ENCODE assay signal across 8 cellular contexts in genomic region chr7:74173866-74174605, GRCh38. TPM values are rescaled to one million over a fixed set of nuclear protein-coding genes. Genes with fewer than 3 reads are reported as not detected.
DNase-seq lines count a peak whose midpoint lies in the region; ATAC-seq and TF ChIP-seq lines count a peak whose summit lies in the region.

TSS of gene EIF4H (plus strand) at chr7:74174356. CDS start at chr7:74174384, 28 bp downstream.

- H3K27me3 Mint-ChIP-seq in H9 (ENCODE audit: low read depth) = no peaks in the 10 kb centered on the region
- no peaks in the 10 kb centered on the region for H3K27me3 Mint-ChIP-seq in nephron (ENCODE audit: low read depth)

- H2BK12ac ChIP-seq in H9 (ENCODE audit: insufficient read length, low read depth, low read length) = peak within 1 kb of the TSS; percentile 9

- TF ChIP-seq CTCF in H9 (conservative IDR thresholded peaks at IDR 0.05) (no peak), fibroblast of the aortic adventitia (IDR thresholded peaks at IDR 0.05; ENCODE audit: insufficient read depth, low read length) (no peak), nephron (IDR thresholded peaks at IDR 0.05; ENCODE audit: unreplicated experiment in 3 of 3) (no peak)

- peaks cover 3% of the 10 kb centered on the region for H4K20me1 ChIP-seq in H9 (ENCODE audit: control insufficient read depth, insufficient read depth, insufficient read length)

- H2BK120ac ChIP-seq in H9 (ENCODE audit: low read depth, low read length, poor library complexity, severe bottlenecking) = no peak within 1 kb of the TSS

- no peaks in the 10 kb centered on the region for H3K27me3 ChIP-seq in H9 (ENCODE audit: insufficient read depth, low read length)
- no peaks in the 10 kb centered on the region for H3K27me3 ChIP-seq in MG63

- no CpG with 5 or more reads among the region's 95 CpGs for WGBS in H9 (ENCODE audit: extremely low coverage, insufficient read length, low lambda C conversion rate)

- H3K56ac ChIP-seq in H9 (ENCODE audit: insufficient read length, low read depth, low read length) = no peak within 1 kb of the TSS

- no peaks in the 10 kb centered on the region for H3K9me3 Mint-ChIP-seq in H9
- H3K9me3 Mint-ChIP-seq in nephron = no peaks in the 10 kb centered on the region

- H3K9me3 ChIP-seq in H9 (ENCODE audit: control insufficient read depth, low read depth, low read length) = no peaks in the 10 kb centered on the region
- H3K9me3 ChIP-seq in MG63 = no peaks in the 10 kb centered on the region

- no peak within 1 kb of the TSS for H4K5ac ChIP-seq in H9 (ENCODE audit: insufficient read length, low read depth, low read length)

- ATAC-seq in stimulated activated naive CD8-positive, alpha-beta T cell treated with anti-CD3 and anti-CD28 coated beads, Interleukin-15, Interleukin-2, amounts not matched to agents 100 U/mL and 50 U/mL, for 24 hours = peak; percentile 92

- no peak within 1 kb of the TSS for H2AK5ac ChIP-seq in H9 (ENCODE audit: insufficient read length, low read length)

- H3K79me1 ChIP-seq in H9 (ENCODE audit: insufficient read depth, low read depth, low read length, poor library complexity, severe bottlenecking) = no peaks in the 10 kb centered on the region

- no peak within 1 kb of the TSS for H4K8ac ChIP-seq in H9 (replicated peaks; ENCODE audit: insufficient read length, low read depth, low read length)

- peaks cover 11% of the 10 kb centered on the region for H3K23me2 ChIP-seq in H9 (ENCODE audit: insufficient read length, low read depth, low read length, poor library complexity, severe bottlenecking)

- peak within 1 kb of the TSS; percentile 96 for H3K4me2 ChIP-seq in H9 (ENCODE audit: insufficient read depth, insufficient read length, low read length)

- peak within 1 kb of the TSS; percentile 97 for H3K14ac ChIP-seq in H9 (ENCODE audit: insufficient read depth, low read length)

- H3K4ac ChIP-seq in H9 (ENCODE audit: low read depth, low read length) = peak within 1 kb of the TSS; percentile 89

- DNase-seq in ELR (ENCODE audit: low read depth) = peak; percentile 93
- DNase-seq in H9 = peak; percentile 92
- DNase-seq in MG63 = peak; percentile 87
- DNase-seq in SHP77 (lab: John Stamatoyannopoulos, UW) = peak; percentile 79 to 86
- peak; percentile 95 for DNase-seq in activated effector memory CD4-positive, alpha-beta T cell treated with Interleukin-2 at 50 U/mL for 16 hours
- DNase-seq in fibroblast of the aortic adventitia (ENCODE audit: low read depth) = peak; percentile 95
- DNase-seq in stimulated activated naive CD8-positive, alpha-beta T cell treated with anti-CD3 and anti-CD28 coated beads, Interleukin-15, Interleukin-2, amounts not matched to agents 100 U/mL and 50 U/mL, for 24 hours = peak; percentile 98

- H3K36me3 ChIP-seq in MG63 = peaks cover 26% of the 10 kb centered on the region

- H3K4me1 Mint-ChIP-seq in H9 = peaks cover 38 to 39% of the 10 kb centered on the region in 2 experiments
- H3K4me1 Mint-ChIP-seq in nephron = peaks cover 46% of the 10 kb centered on the region

- H3K18ac ChIP-seq in H9 (ENCODE audit: insufficient read length, low read depth, low read length) = peak within 1 kb of the TSS; percentile 87

- no peak within 1 kb of the TSS for H3K23ac ChIP-seq in H9 (ENCODE audit: insufficient read length, low read depth, low read length)

- H3K4me3 Mint-ChIP-seq in H9 (peak within 1 kb of the TSS; percentile 90 to 93), nephron (peak within 1 kb of the TSS; percentile 92 to 96 (median 96))

- H3K27ac Mint-ChIP-seq in H9 (peak within 1 kb of the TSS; percentile 90 to 97 (median 95)), nephron (peak within 1 kb of the TSS; percentile 87 to 97 (median 97))

- peak within 1 kb of the TSS; percentile 49 for H3K27ac ChIP-seq in H9 (ENCODE audit: insufficient read length, low read depth, low read length)

- H3K79me2 ChIP-seq in H9 (ENCODE audit: insufficient read depth, low read length) = peaks cover 44% of the 10 kb centered on the region

- H3K4me1 ChIP-seq in H9 (ENCODE audit: insufficient read depth, low read length) = no peaks in the 10 kb centered on the region; the same call in 1 of the 2 replicates

- H2BK20ac ChIP-seq in H9 (ENCODE audit: low read depth, low read length, poor library complexity, severe bottlenecking) = no peak within 1 kb of the TSS

- H3K36me3 Mint-ChIP-seq in H9 (ENCODE audit: insufficient read depth in 1 of 3, low read depth in 3 of 3) (peaks cover 20 to 26% (median 26%) of the 10 kb centered on the region in 3 experiments), nephron (ENCODE audit: low read depth) (peaks cover 17% of the 10 kb centered on the region)

- H3T11ph ChIP-seq in H9 (ENCODE audit: low read length) = no peak within 1 kb of the TSS

- no peak within 1 kb of the TSS for H2AFZ ChIP-seq in H9 (ENCODE audit: low read length)

- H2BK5ac ChIP-seq in H9 (ENCODE audit: insufficient read length, low read length) = no peak within 1 kb of the TSS

- peak within 1 kb of the TSS; percentile 90 for H4K91ac ChIP-seq in H9 (ENCODE audit: insufficient read length, low read depth, low read length)

- no peak within 1 kb of the TSS for H2BK15ac ChIP-seq in H9 (ENCODE audit: low read depth, low read length)

- peak within 1 kb of the TSS; percentile 79 for H3K4me3 ChIP-seq in MG63
- H3K4me3 ChIP-seq in fibroblast of the aortic adventitia (ENCODE audit: low read depth, low read length) = peak within 1 kb of the TSS; percentile 75

- H3K9ac ChIP-seq in H9 (ENCODE audit: extremely low read depth, insufficient read length, low read length) = peak within 1 kb of the TSS; percentile 93

RNA-seq across cellular contexts. Expression of gene EIF4H, which starts in this region (rescaled TPM):
- total RNA-seq in H9 (2021) (363 and 367 TPM in 2 replicates), fibroblast of the aortic adventitia (ENCODE audit: low replicate concordance) (198 and 225 TPM in 2 replicates)
- 300 and 364 TPM in 2 replicates for total RNA-seq in MG63 (2014; rRNA removed; shearing (Covaris generic); ENCODE audit: low replicate concordance)

Comparison
In these comparisons a context has a peak if more than half of its experiments do, and no peak if none do; other contexts are left out.
1. Peak in every context shown above with its lines: DNase-seq, ATAC-seq, H3K4me3 ChIP-seq and H3K27ac ChIP-seq.